8 cellular contexts compared by ENCODE assay signal in genomic region chr3:182794806-182795369, GRCh38. TPM values are rescaled to one million over a fixed set of nuclear protein-coding genes. Genes with fewer than 3 reads are reported as not detected.
A peak's percentile ranks its signal among the peaks of the same experiment; 100 is the strongest.
DNase-seq lines count a peak whose midpoint lies in the region; ATAC-seq and TF ChIP-seq lines count a peak whose summit lies in the region.

No MANE protein-coding gene starts in this region.

- H4K20me1 ChIP-seq in mammary epithelial cell (ENCODE audit: insufficient read depth, low read length), result no peaks in the 10 kb centered on the region

- no peaks in the 10 kb centered on the region for H3K36me3 ChIP-seq in mammary epithelial cell (ENCODE audit: insufficient read depth, low read length)
- H3K36me3 ChIP-seq in mucosa of rectum (ENCODE audit: control insufficient read depth in 2 of 2, insufficient read depth in 2 of 2, low read length in 2 of 2), result no peaks in the 10 kb centered on the region

- peak overlapping the region; percentile 97 for H3K27ac ChIP-seq in HL-60 (replicated peaks)
- H3K27ac ChIP-seq in mammary epithelial cell (ENCODE audit: insufficient read depth, low read depth, low read length), result peak overlapping the region; percentile 81
- H3K27ac ChIP-seq in mucosa of rectum (ENCODE audit: low read depth in 2 of 2, low read length in 2 of 2), result peak overlapping the region; percentile 96 to 98

- peaks cover 62% of the 10 kb centered on the region for H3K79me2 ChIP-seq in mammary epithelial cell (ENCODE audit: insufficient read depth, low read length)

- peaks cover 13% of the 10 kb centered on the region for H3K4me1 ChIP-seq in mammary epithelial cell (ENCODE audit: insufficient read depth, low read length)
- H3K4me1 ChIP-seq in mucosa of rectum (ENCODE audit: control insufficient read depth in 2 of 2, insufficient read depth in 2 of 2, low read length in 2 of 2), result peaks cover 3 to 15% of the 10 kb centered on the region in 2 donors

- H3K9me3 ChIP-seq in mammary epithelial cell (replicated peaks; ENCODE audit: insufficient read depth, low read length) (no peaks in the 10 kb centered on the region), mucosa of rectum (ENCODE audit: control insufficient read depth in 2 of 2, low read length in 2 of 2) (no peaks in the 10 kb centered on the region)

- peak overlapping the region; percentile 93 for H3K4me2 ChIP-seq in mammary epithelial cell (ENCODE audit: insufficient read depth, low read depth, low read length)

- CTCF ChIA-PET in mammary epithelial cell (lab: Charles Lee; ENCODE audit: low non-redundant PET), result no interaction called here

- TSS peak; percentile 67 for BruUV-seq in mammary epithelial cell (replicated peaks; lab: Mats Ljungman, UMichigan)

- H2AFZ ChIP-seq in mammary epithelial cell (ENCODE audit: low read depth, low read length), result peak overlapping the region; percentile 99

- in situ Hi-C loops in ACHN (cut with HindIII; ENCODE audit: low pct_ligation_motif_present, low pct_unique_long_range_greater_than_20kb, low sequenced_read_pairs), result no loop called here
- in situ Hi-C loops in mammary epithelial cell (cut with MboI; ENCODE audit: low sequenced_read_pairs in 2 of 2), result no loop called here

- intact Hi-C loops in mammary epithelial cell (cut with micrococcal nuclease), result loop anchor here (1.0 to 5.0 kb wide), 2 partner anchors 37 to 81 kb away; no protein-coding TSS in a partner anchor

- 4% methylated on average over 6 of the region's 6 CpGs for WGBS in mammary epithelial cell (ENCODE audit: low coverage, missing lambda C conversion rate)

- TF ChIP-seq CTCF in HL-60 (IDR thresholded peaks at IDR 0.05; ENCODE audit: insufficient read depth, low read length) (no peak), mammary epithelial cell (conservative IDR thresholded peaks at IDR 0.05 in 1 of 2, IDR thresholded peaks at IDR 0.05 in 1 of 2; ENCODE audit: extremely low read depth in 1 of 2, insufficient read depth in 1 of 2, low read depth in 1 of 2, low read length in 2 of 2) (no peak)

- H3K9ac ChIP-seq in mammary epithelial cell (ENCODE audit: insufficient read depth, low read length) (peak overlapping the region; percentile 87), mucosa of rectum (ENCODE audit: low read depth in 1 of 2, low read length in 2 of 2) (peak overlapping the region; percentile 86 to 96)

- dilution Hi-C loops in mammary epithelial cell (cut with HindIII; ENCODE audit: low sequenced_read_pairs), result no loop called here

- peak; percentile 30 for DNase-seq in ACHN
- no peak for DNase-seq in HL-60 (ENCODE audit: low read depth in 1 of 2, low spot score in 1 of 2)
- peak; percentile 7 for DNase-seq in mammary epithelial cell
- DNase-seq in GDM1 (lab: John Stamatoyannopoulos, UW), result no peak
- DNase-seq in OCI-M1 (lab: John Stamatoyannopoulos, UW), result no peak
- no peak for DNase-seq in HT-29 (ENCODE audit: low spot score)

- ATAC-seq in HG02870 (IDR thresholded peaks at IDR 0.05; ENCODE audit: unreplicated experiment), result no peak

- peak overlapping the region; percentile 60 for H3K4me3 ChIP-seq in HL-60 (replicated peaks; ENCODE audit: insufficient read depth, low read length)
- peak overlapping the region; percentile 39 to 76 (median 61) for H3K4me3 ChIP-seq in mammary epithelial cell (replicated peaks in 1 of 3; ENCODE audit: insufficient read depth in 1 of 3, low read depth in 2 of 3, low read length in 3 of 3)
- peak overlapping the region; percentile 85 to 99 for H3K4me3 ChIP-seq in mucosa of rectum (ENCODE audit: low read length in 2 of 2)

- H3K27me3 ChIP-seq in HL-60 (ENCODE audit: insufficient read depth, poor library complexity, severe bottlenecking) (no peaks in the 10 kb centered on the region), mammary epithelial cell (ENCODE audit: insufficient read depth, low read length) (no peaks in the 10 kb centered on the region), mucosa of rectum (ENCODE audit: control insufficient read depth in 2 of 2, insufficient read depth in 2 of 2, low read length in 2 of 2) (no peaks in the 10 kb centered on the region)

RNA-seq across cellular contexts. Expression of gene ATP11B, which starts 1.6 kb away (rescaled TPM):
- 10 to 100 TPM; 74.4 to 80.2 TPM for total RNA-seq in mammary epithelial cell
- 18.3 TPM for polyA plus RNA-seq in mammary epithelial cell
- 59.0 TPM for polyA minus RNA-seq in mammary epithelial cell
- 44.1 and 59.4 TPM in 2 replicates for total RNA-seq in HT-29 (2014; rRNA removed; shearing (Covaris generic))

Comparison
In these comparisons a context has a peak if more than half of its experiments do, and no peak if none do; other contexts are left out.
1. DNase-seq: peak in ACHN (single experiment) and mammary epithelial cell (single experiment); none in HL-60 (0 of 2), GDM1 (single experiment), OCI-M1 (single experiment) and HT-29 (single experiment).
2. Peak in every context shown above with its lines, with median percentiles within 50 percentile points of each other: H3K27ac ChIP-seq and H3K4me3 ChIP-seq.